In the genomic region with DNA sequence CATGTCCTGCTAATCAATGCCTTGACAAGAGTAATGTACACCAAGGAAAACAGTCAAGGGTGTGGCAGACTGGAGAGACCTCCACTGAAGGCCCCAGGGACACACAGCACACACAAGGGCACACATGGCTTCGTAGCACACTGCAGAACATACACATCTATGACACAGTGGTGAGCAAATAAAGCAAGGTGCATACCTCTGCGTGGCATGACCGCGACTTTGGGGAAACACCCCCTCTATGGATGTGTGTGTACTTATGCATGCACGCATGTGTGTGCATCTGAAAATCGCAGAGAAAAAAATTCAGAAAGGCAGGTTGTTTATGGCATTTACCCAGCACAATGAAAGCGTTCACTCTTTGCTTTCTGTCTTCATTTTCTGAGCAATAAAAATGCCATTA, we compare ENCODE assay signal across 1 cellular context.
TF ChIP-seq lines count a peak whose summit lies in the region.

No MANE protein-coding gene starts in this region.

TF ChIP-seq in IMR-90, 13 proteins besides CTCF, POLR2A, EP300 and RAD21 (continued from another document):
- TF ChIP-seq RFX5 (IDR thresholded peaks at IDR 0.05; ENCODE audit: low read depth, low read length) (no peak), CHD1 (IDR thresholded peaks at IDR 0.05; ENCODE audit: low read depth, low read length) (no peak), NFE2L2 (IDR thresholded peaks at IDR 0.05; ENCODE audit: low read depth, low read length) (no peak), MXI1 (IDR thresholded peaks at IDR 0.05; ENCODE audit: borderline replicate concordance, low read depth, low read length) (no peak), MAZ (IDR thresholded peaks at IDR 0.05; ENCODE audit: borderline replicate concordance, low read depth, low read length) (no peak), RCOR1 (IDR thresholded peaks at IDR 0.05; ENCODE audit: insufficient replicate concordance, low read length) (no peak), FOS (IDR thresholded peaks at IDR 0.05; ENCODE audit: low read depth, low read length) (no peak), MAFK (IDR thresholded peaks at IDR 0.05; ENCODE audit: low read depth, low read length) (no peak)
- TF ChIP-seq, protein P1, sequence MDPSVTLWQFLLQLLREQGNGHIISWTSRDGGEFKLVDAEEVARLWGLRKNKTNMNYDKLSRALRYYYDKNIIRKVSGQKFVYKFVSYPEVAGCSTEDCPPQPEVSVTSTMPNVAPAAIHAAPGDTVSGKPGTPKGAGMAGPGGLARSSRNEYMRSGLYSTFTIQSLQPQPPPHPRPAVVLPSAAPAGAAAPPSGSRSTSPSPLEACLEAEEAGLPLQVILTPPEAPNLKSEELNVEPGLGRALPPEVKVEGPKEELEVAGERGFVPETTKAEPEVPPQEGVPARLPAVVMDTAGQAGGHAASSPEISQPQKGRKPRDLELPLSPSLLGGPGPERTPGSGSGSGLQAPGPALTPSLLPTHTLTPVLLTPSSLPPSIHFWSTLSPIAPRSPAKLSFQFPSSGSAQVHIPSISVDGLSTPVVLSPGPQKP (IDR thresholded peaks at IDR 0.05; ENCODE audit: borderline replicate concordance, low read depth, low read length), result no peak
